In genomic region chr1:26854953-26855352, GRCh38 we compare ENCODE assay signal across 3 cellular contexts.
TF ChIP-seq lines count a peak whose summit lies in the region.

No MANE protein-coding gene starts in this region.

TF ChIP-seq in A549, 52 proteins besides CTCF, POLR2A, EP300 and RAD21 (continues in another document):
- TF ChIP-seq NR3C1 (IDR thresholded peaks at IDR 0.05) (no peak), HDAC2 (IDR thresholded peaks at IDR 0.05) (no peak), HEYL (CRISPR knock-in tag; IDR thresholded peaks at IDR 0.05) (no peak), ZFP36 (IDR thresholded peaks at IDR 0.05; ENCODE audit: borderline replicate concordance, partially characterized antibody) (no peak), HES2 (IDR thresholded peaks at IDR 0.05) (no peak), HMGXB4 (CRISPR knock-in tag; IDR thresholded peaks at IDR 0.05; ENCODE audit: borderline replicate concordance) (no peak), NFE2L2 (conservative IDR thresholded peaks at IDR 0.05; ENCODE audit: low read length) (no peak), KDM5A (IDR thresholded peaks at IDR 0.05) (no peak), PHF8 (IDR thresholded peaks at IDR 0.05; ENCODE audit: borderline replicate concordance, low read depth) (no peak), PBX3 (IDR thresholded peaks at IDR 0.05) (no peak), ZSCAN20 (CRISPR knock-in tag; IDR thresholded peaks at IDR 0.05) (no peak), ELK1 (IDR thresholded peaks at IDR 0.05; ENCODE audit: low read depth, low read length) (no peak), FOSB (CRISPR knock-in tag; IDR thresholded peaks at IDR 0.05) (no peak), HOXB13 (CRISPR knock-in tag; IDR thresholded peaks at IDR 0.05; ENCODE audit: low read depth) (no peak), SMC3 (IDR thresholded peaks at IDR 0.05) (no peak), JUNB (IDR thresholded peaks at IDR 0.05) (no peak)

TF ChIP-seq in HCT116, 20 proteins besides CTCF, POLR2A, EP300 and RAD21:
- TF ChIP-seq EZH2phosphoT487 (IDR thresholded peaks at IDR 0.05; ENCODE audit: borderline replicate concordance) (no peak), JUND (IDR thresholded peaks at IDR 0.05) (no peak), SRF (IDR thresholded peaks at IDR 0.05; ENCODE audit: low read depth) (no peak), POLR2AphosphoS5 (IDR thresholded peaks at IDR 0.05; ENCODE audit: low read depth, low read length) (no peak), TCF7L2 (IDR thresholded peaks at IDR 0.05; ENCODE audit: borderline replicate concordance, extremely low read depth, insufficient read depth, insufficient read length) (no peak), ZBTB33 (IDR thresholded peaks at IDR 0.05; ENCODE audit: extremely low read depth, insufficient replicate concordance, low read length) (no peak), ELF1 (IDR thresholded peaks at IDR 0.05; ENCODE audit: borderline replicate concordance, low read depth) (no peak), ZNF274 (IDR thresholded peaks at IDR 0.05; ENCODE audit: low read depth, low read length) (no peak), MAX (IDR thresholded peaks at IDR 0.05) (no peak), EGR1 (IDR thresholded peaks at IDR 0.05; ENCODE audit: low read depth) (no peak), FOSL1 (IDR thresholded peaks at IDR 0.05; ENCODE audit: low read depth) (no peak), SP1 (IDR thresholded peaks at IDR 0.05; ENCODE audit: low read depth) (no peak), YY1 (IDR thresholded peaks at IDR 0.05; ENCODE audit: extremely low read depth, insufficient replicate concordance, low read depth, low read length) (no peak), CEBPB (IDR thresholded peaks at IDR 0.05; ENCODE audit: low read depth) (no peak), REST (IDR thresholded peaks at IDR 0.05; ENCODE audit: low read depth) (no peak), EZH2 (IDR thresholded peaks at IDR 0.05) (no peak)

TF ChIP-seq in K562, 482 proteins besides CTCF, POLR2A, EP300 and RAD21:
- TF ChIP-seq ELK3 (CRISPR knock-in tag; IDR thresholded peaks at IDR 0.05) (no peak), POLR2G (IDR thresholded peaks at IDR 0.05; ENCODE audit: low read depth, low read length) (peak; percentile 34; the same call in 1 of the 2 replicates), CBX8 (IDR thresholded peaks at IDR 0.05; ENCODE audit: borderline replicate concordance, extremely low read depth, low read depth, low read length, poor library complexity, severe bottlenecking) (no peak), ZBTB49 (CRISPR knock-in tag; IDR thresholded peaks at IDR 0.05; ENCODE audit: borderline replicate concordance) (no peak), SMAD3 (CRISPR knock-in tag; conservative IDR thresholded peaks at IDR 0.05) (no peak), SIN3A (IDR thresholded peaks at IDR 0.05; ENCODE audit: borderline replicate concordance in 2 of 2, control insufficient read depth in 1 of 2, low read depth in 2 of 2, low read length in 2 of 2) (no peak)
